In the genomic region with DNA sequence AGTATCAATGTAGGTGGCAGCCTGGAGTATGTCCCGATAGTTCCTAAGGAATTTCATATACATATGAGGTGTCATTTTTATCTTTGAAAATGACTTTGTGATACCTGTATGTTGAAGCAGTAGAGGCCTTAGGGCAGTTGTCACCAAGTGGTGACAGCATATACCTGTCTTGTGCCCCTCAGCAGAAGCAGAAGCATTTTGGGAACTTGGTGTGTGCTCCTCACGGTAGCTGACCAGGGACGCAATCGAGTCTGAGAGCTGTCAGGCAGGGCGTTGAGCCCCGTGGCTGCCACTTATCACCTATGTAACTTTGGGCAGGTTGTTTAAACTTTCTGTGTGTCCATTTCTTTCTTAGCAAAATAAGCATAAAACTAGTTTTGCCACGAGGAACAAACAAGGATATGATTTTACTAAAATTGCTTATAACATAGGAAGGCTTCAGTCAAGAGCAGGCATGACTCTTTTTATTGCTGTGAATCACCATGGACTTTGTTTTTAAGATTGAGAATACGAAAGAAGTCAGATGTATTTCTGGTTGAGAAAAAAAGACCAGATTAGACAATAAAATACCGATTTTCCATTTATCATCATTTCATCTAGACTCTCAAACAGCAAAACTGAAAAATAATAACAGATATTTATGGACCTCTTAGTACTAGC, we compare ENCODE assay signal across 1 cellular context.
TF ChIP-seq lines count a peak whose summit lies in the region.

No MANE protein-coding gene starts in this region.

TF ChIP-seq in GM23338, 12 proteins besides CTCF, POLR2A, EP300 and RAD21 (continued from another document):
- TF ChIP-seq STAT1 (IDR thresholded peaks at IDR 0.05; ENCODE audit: unreplicated experiment) (no peak), ZNF462 (CRISPR knock-in tag; IDR thresholded peaks at IDR 0.05) (no peak), EZH2 (IDR thresholded peaks at IDR 0.05; ENCODE audit: low read depth, unreplicated experiment) (no peak), EZH2phosphoT487 (IDR thresholded peaks at IDR 0.05; ENCODE audit: unreplicated experiment) (no peak)
